8 cellular contexts compared by ENCODE assay signal in genomic region chr2:234257859-234258561, GRCh38.
DNase-seq lines count a peak whose midpoint lies in the region; ATAC-seq and TF ChIP-seq lines count a peak whose summit lies in the region.

No MANE protein-coding gene starts in this region.

- H3K27ac ChIP-seq in GM23338 (ENCODE audit: low read depth) (no peak overlapping the region), SJCRH30 (peak overlapping the region; percentile 55)

- H3K27ac Mint-ChIP-seq in GM23338: no peak overlapping the region

- H3K9me3 Mint-ChIP-seq in GM23338: no peaks in the 10 kb centered on the region

- H3K27me3 ChIP-seq in GM23338 (ENCODE audit: insufficient read depth) (no peaks in the 10 kb centered on the region), SJCRH30 (no peaks in the 10 kb centered on the region)

- H3K4me1 ChIP-seq in GM23338 (ENCODE audit: insufficient read depth) (no peaks in the 10 kb centered on the region), SJCRH30 (peaks cover 10% of the 10 kb centered on the region)

- H3K36me3 ChIP-seq in GM23338 (ENCODE audit: insufficient read depth): no peaks in the 10 kb centered on the region
- no peaks in the 10 kb centered on the region for H3K36me3 ChIP-seq in SJCRH30

- H3K36me3 Mint-ChIP-seq in GM23338 (ENCODE audit: low read depth): no peaks in the 10 kb centered on the region

- no peaks in the 10 kb centered on the region for H4K20me1 ChIP-seq in GM23338 (replicated peaks; ENCODE audit: insufficient read depth)

- H3K4me1 Mint-ChIP-seq in GM23338: peaks cover 3% of the 10 kb centered on the region

- no peak overlapping the region for H3K4me3 Mint-ChIP-seq in GM23338

- H3K27me3 Mint-ChIP-seq in GM23338 (ENCODE audit: insufficient read depth, low read depth, poor library complexity): peaks cover 6% of the 10 kb centered on the region

- H3F3A ChIP-seq in GM23338 (replicated peaks; ENCODE audit: low read depth): no peaks in the 10 kb centered on the region

- TF ChIP-seq CTCF in GM23338 (conservative IDR thresholded peaks at IDR 0.05; ENCODE audit: low read depth in 2 of 2): peak; percentile 59 to 69

- in situ Hi-C loops in ACHN (cut with HindIII; ENCODE audit: low pct_ligation_motif_present, low pct_unique_long_range_greater_than_20kb, low sequenced_read_pairs): no loop called here

- no peaks in the 10 kb centered on the region for H3K79me2 ChIP-seq in GM23338 (replicated peaks; ENCODE audit: insufficient read depth)

- DNase-seq in ACHN (peak; percentile 100), GM23338 (ENCODE audit: low spot score) (peak; percentile 67), SJCRH30 (peak; percentile 87 to 91), non-pigmented ciliary epithelial cell (ENCODE audit: low read depth) (peak; percentile 96), HUDEP-2 (lab: John Stamatoyannopoulos, UW; ENCODE audit: unreplicated experiment in 76 of 76) (no peak)

- H3K9me2 ChIP-seq in GM23338 (ENCODE audit: insufficient read depth): 0 out of 2 replicates have a peak, but pooled peaks cover 4% of the 10 kb centered on the region

- H3K4me2 ChIP-seq in GM23338: no peak overlapping the region

- H3K4me3 ChIP-seq in GM23338: no peak overlapping the region
- no peak overlapping the region for H3K4me3 ChIP-seq in SJCRH30

- no peaks in the 10 kb centered on the region for H3K9me3 ChIP-seq in SJCRH30 (replicated peaks)

- ATAC-seq in GM23338: peak; percentile 95
- ATAC-seq in esophagus mucosa: peak; percentile 99
- ATAC-seq in HG02763 (IDR thresholded peaks at IDR 0.05; ENCODE audit: unreplicated experiment): no peak
- no peak for ATAC-seq in GM18909 (IDR thresholded peaks at IDR 0.05; ENCODE audit: poor library complexity, unreplicated experiment)

- no peak overlapping the region for H2AFZ ChIP-seq in GM23338

TF ChIP-seq in GM23338, 12 proteins besides CTCF, POLR2A, EP300 and RAD21:
- TF ChIP-seq EZH2phosphoT487 (IDR thresholded peaks at IDR 0.05; ENCODE audit: unreplicated experiment) (no peak), JUNB (IDR thresholded peaks at IDR 0.05; ENCODE audit: unreplicated experiment) (no peak), ZNF331 (CRISPR knock-in tag; IDR thresholded peaks at IDR 0.05; ENCODE audit: low read depth) (no peak), POLR2AphosphoS5 (IDR thresholded peaks at IDR 0.05; ENCODE audit: low read depth) (no peak), NANOG (IDR thresholded peaks at IDR 0.05; ENCODE audit: borderline replicate concordance) (no peak), EZH2 (IDR thresholded peaks at IDR 0.05; ENCODE audit: low read depth, unreplicated experiment) (no peak), STAT1 (IDR thresholded peaks at IDR 0.05; ENCODE audit: unreplicated experiment) (no peak), CREB1 (CRISPR knock-in tag; IDR thresholded peaks at IDR 0.05; ENCODE audit: low read depth) (no peak), ZNF114 (CRISPR knock-in tag; IDR thresholded peaks at IDR 0.05) (no peak), REST (IDR thresholded peaks at IDR 0.05; ENCODE audit: unreplicated experiment) (no peak)
- TF ChIP-seq, protein P1, sequence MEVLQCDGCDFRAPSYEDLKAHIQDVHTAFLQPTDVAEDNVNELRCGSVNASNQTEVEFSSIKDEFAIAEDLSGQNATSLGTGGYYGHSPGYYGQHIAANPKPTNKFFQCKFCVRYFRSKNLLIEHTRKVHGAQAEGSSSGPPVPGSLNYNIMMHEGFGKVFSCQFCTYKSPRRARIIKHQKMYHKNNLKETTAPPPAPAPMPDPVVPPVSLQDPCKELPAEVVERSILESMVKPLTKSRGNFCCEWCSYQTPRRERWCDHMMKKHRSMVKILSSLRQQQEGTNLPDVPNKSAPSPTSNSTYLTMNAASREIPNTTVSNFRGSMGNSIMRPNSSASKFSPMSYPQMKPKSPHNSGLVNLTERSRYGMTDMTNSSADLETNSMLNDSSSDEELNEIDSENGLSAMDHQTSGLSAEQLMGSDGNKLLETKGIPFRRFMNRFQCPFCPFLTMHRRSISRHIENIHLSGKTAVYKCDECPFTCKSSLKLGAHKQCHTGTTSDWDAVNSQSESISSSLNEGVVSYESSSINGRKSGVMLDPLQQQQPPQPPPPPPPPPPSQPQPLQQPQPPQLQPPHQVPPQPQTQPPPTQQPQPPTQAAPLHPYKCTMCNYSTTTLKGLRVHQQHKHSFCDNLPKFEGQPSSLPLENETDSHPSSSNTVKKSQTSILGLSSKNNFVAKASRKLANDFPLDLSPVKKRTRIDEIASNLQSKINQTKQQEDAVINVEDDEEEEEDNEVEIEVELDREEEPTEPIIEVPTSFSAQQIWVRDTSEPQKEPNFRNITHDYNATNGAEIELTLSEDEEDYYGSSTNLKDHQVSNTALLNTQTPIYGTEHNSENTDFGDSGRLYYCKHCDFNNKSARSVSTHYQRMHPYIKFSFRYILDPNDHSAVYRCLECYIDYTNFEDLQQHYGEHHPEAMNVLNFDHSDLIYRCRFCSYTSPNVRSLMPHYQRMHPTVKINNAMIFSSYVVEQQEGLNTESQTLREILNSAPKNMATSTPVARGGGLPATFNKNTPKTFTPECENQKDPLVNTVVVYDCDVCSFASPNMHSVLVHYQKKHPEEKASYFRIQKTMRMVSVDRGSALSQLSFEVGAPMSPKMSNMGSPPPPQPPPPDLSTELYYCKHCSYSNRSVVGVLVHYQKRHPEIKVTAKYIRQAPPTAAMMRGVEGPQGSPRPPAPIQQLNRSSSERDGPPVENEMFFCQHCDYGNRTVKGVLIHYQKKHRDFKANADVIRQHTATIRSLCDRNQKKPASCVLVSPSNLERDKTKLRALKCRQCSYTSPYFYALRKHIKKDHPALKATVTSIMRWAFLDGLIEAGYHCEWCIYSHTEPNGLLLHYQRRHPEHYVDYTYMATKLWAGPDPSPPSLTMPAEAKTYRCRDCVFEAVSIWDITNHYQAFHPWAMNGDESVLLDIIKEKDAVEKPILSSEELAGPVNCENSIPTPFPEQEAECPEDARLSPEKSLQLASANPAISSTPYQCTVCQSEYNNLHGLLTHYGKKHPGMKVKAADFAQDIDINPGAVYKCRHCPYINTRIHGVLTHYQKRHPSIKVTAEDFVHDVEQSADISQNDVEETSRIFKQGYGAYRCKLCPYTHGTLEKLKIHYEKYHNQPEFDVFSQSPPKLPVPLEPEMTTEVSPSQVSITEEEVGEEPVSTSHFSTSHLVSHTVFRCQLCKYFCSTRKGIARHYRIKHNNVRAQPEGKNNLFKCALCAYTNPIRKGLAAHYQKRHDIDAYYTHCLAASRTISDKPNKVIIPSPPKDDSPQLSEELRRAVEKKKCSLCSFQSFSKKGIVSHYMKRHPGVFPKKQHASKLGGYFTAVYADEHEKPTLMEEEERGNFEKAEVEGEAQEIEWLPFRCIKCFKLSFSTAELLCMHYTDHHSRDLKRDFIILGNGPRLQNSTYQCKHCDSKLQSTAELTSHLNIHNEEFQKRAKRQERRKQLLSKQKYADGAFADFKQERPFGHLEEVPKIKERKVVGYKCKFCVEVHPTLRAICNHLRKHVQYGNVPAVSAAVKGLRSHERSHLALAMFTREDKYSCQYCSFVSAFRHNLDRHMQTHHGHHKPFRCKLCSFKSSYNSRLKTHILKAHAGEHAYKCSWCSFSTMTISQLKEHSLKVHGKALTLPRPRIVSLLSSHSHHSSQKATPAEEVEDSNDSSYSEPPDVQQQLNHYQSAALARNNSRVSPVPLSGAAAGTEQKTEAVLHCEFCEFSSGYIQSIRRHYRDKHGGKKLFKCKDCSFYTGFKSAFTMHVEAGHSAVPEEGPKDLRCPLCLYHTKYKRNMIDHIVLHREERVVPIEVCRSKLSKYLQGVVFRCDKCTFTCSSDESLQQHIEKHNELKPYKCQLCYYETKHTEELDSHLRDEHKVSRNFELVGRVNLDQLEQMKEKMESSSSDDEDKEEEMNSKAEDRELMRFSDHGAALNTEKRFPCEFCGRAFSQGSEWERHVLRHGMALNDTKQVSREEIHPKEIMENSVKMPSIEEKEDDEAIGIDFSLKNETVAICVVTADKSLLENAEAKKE (CRISPR knock-in tag; IDR thresholded peaks at IDR 0.05): no peak
- TF ChIP-seq, protein P2, sequence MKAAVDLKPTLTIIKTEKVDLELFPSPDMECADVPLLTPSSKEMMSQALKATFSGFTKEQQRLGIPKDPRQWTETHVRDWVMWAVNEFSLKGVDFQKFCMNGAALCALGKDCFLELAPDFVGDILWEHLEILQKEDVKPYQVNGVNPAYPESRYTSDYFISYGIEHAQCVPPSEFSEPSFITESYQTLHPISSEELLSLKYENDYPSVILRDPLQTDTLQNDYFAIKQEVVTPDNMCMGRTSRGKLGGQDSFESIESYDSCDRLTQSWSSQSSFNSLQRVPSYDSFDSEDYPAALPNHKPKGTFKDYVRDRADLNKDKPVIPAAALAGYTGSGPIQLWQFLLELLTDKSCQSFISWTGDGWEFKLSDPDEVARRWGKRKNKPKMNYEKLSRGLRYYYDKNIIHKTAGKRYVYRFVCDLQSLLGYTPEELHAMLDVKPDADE (IDR thresholded peaks at IDR 0.05): no peak

Comparison
In these comparisons a context has a peak if more than half of its experiments do, and no peak if none do; other contexts are left out.
1. DNase-seq: peak in ACHN (single experiment), GM23338 (single experiment), SJCRH30 (2 of 2) and non-pigmented ciliary epithelial cell (single experiment); none in HUDEP-2 (0 of 76).
2. ATAC-seq: peak in GM23338 (single experiment) and esophagus mucosa (single experiment); none in HG02763 (single experiment) and GM18909 (single experiment).